In the genomic region with DNA sequence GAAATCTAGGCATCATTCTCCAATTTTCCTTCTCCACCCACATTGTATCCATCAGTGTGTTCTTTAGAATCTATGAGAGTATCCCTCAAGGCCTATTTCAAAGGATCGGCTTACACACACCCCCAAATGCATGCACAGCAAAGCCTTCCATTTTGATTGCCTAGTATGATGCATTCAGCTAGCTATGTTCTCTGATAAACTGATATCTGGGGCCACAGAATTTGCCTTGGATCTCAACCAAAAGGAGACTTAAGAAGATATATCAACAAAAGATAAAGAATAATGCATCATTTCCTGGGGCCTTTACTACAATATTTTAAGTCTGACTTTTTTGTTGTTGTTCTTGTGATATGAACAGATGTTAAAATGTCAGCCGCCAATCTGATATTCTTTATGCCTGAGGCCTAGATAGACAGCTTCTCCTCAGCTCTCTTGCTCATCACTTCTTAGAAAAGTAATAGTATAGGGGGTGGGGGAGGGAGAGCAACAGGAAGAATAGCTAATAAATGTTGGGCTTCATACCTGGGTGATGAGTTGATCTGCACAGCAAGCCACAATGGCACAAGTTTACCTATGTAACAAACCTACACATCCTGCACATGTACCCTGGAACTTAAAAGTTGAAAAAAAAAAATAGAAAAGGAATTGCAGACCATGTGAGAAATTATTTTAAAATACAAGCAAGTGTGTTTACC, we compare ENCODE assay signal across 15 cellular contexts.
"Had no signal": no experiment of that assay in that cellular context is flagged by ENCODE, and none has a peak within 500 bp of the region (broad histone marks: within the 10 kb centered on the region; RNA-seq: fewer than 3 reads in every experiment).

No MANE protein-coding gene starts in this region.

- H3K4me1 ChIP-seq: right lobe of liver, tibial artery had no signal

- H3K27me3 ChIP-seq: dorsolateral prefrontal cortex, right lobe of liver, tibial artery had no signal

- H3K36me3 ChIP-seq: right lobe of liver, tibial artery had no signal

- H3K9me3 ChIP-seq: right lobe of liver, tibial artery had no signal

- ATAC-seq: activated CD4-positive, alpha-beta T cell treated with anti-CD3 and anti-CD28 coated beads for 36 hours; activated T-cell treated with anti-CD3 and anti-CD28 coated beads, Interleukin-2, amount 50 U/mL, for 4 hours; esophagus mucosa; left ventricle myocardium superior; right lobe of liver had no signal

- H3K27ac ChIP-seq: dorsolateral prefrontal cortex, right lobe of liver, tibial artery had no signal

- DNase-seq: activated CD4-positive, alpha-beta memory T cell treated with anti-CD3 and anti-CD28 coated beads, Interleukin-2, amount 10 ng/mL, durations not matched to agents 7 days and 5 days; activated CD4-positive, alpha-beta T cell treated with anti-CD3 and anti-CD28 coated beads for 36 hours; activated effector memory CD4-positive, alpha-beta T cell treated with Interleukin-2 at 50 U/mL for 16 hours; activated T-cell treated with anti-CD3 and anti-CD28 coated beads, Interleukin-2, amount 50 U/mL, for 4 hours; amygdala; dorsolateral prefrontal cortex; endodermal cell; hippocampal formation; left ventricle myocardium superior; mesendoderm; right lobe of liver; stimulated activated CD4-positive, alpha-beta T cell treated with anti-CD3 and anti-CD28 coated beads, Interleukin-2, amount 100 ng/mL, for 24 hours; T-helper 2 cell; tibial artery had no signal

- H3K4me3 ChIP-seq: dorsolateral prefrontal cortex, right lobe of liver, tibial artery had no signal
